ENCODE assay signal across 8 cellular contexts in genomic region chr10:95183132-95183450, GRCh38. TPM values are rescaled to one million over a fixed set of nuclear protein-coding genes. Genes with fewer than 3 reads are reported as not detected.
DNase-seq lines count a peak whose midpoint lies in the region; ATAC-seq and TF ChIP-seq lines count a peak whose summit lies in the region.

No MANE protein-coding gene starts in this region.

- H3K27me3 ChIP-seq in BE2C = peaks cover 11% of the 10 kb centered on the region; the same call in 1 of the 2 replicates
- no peaks in the 10 kb centered on the region for H3K27me3 ChIP-seq in upper lobe of right lung

- H3K27me3 Mint-ChIP-seq in activated T-helper 17 cell treated with anti-CD3 and anti-CD28 coated beads, Interleukin-2, amount 50 U/mL, for 72 hours = peaks cover 25% of the 10 kb centered on the region

- peak overlapping the region; percentile 44 for H3K4me3 Mint-ChIP-seq in activated T-helper 17 cell treated with anti-CD3 and anti-CD28 coated beads, Interleukin-2, amount 50 U/mL, for 72 hours

- no peaks in the 10 kb centered on the region for H3K4me1 Mint-ChIP-seq in activated T-helper 17 cell treated with anti-CD3 and anti-CD28 coated beads, Interleukin-2, amount 50 U/mL, for 72 hours

- TF ChIP-seq CTCF in BE2C (IDR thresholded peaks at IDR 0.05; ENCODE audit: low read depth, low read length) (no peak), HFF-Myc (IDR thresholded peaks at IDR 0.05; ENCODE audit: low read depth, low read length, missing control alignments) (no peak), upper lobe of right lung (IDR thresholded peaks at IDR 0.05) (no peak)

- H3K36me3 ChIP-seq in BE2C = no peaks in the 10 kb centered on the region
- no peaks in the 10 kb centered on the region for H3K36me3 ChIP-seq in upper lobe of right lung

- no peak for DNase-seq in BE2C
- DNase-seq in HFF-Myc (ENCODE audit: extremely low read depth, low read depth) = no peak
- peak; percentile 10 for DNase-seq in kidney glomerular epithelial cell (lab: John Stamatoyannopoulos, UW)
- no peak for DNase-seq in upper lobe of right lung
- no peak for DNase-seq in posterior cingulate gyrus
- no peak for DNase-seq in hepatic stellate cell (ENCODE audit: low spot score)

- H3K4me3 ChIP-seq in BE2C (ENCODE audit: low read depth, low read length) (peak overlapping the region; percentile 58), HFF-Myc (replicated peaks; ENCODE audit: low read depth, low read length) (peak overlapping the region; percentile 53), upper lobe of right lung (peak overlapping the region; percentile 64)

- no peak for ATAC-seq in activated T-helper 17 cell treated with anti-CD3 and anti-CD28 coated beads, Interleukin-2, amount 50 U/mL, for 72 hours (replicated peaks)
- no peak for ATAC-seq in upper lobe of right lung
- ATAC-seq in HG02759 (IDR thresholded peaks at IDR 0.05; ENCODE audit: unreplicated experiment) = no peak

- H3K4me1 ChIP-seq in BE2C (no peaks in the 10 kb centered on the region), upper lobe of right lung (no peaks in the 10 kb centered on the region)

- no peak overlapping the region for H3K27ac Mint-ChIP-seq in activated T-helper 17 cell treated with anti-CD3 and anti-CD28 coated beads, Interleukin-2, amount 50 U/mL, for 72 hours

- no peaks in the 10 kb centered on the region for H3K9me3 Mint-ChIP-seq in activated T-helper 17 cell treated with anti-CD3 and anti-CD28 coated beads, Interleukin-2, amount 50 U/mL, for 72 hours

- H3K27ac ChIP-seq in upper lobe of right lung = peak overlapping the region; percentile 90

- no peaks in the 10 kb centered on the region for H3K36me3 Mint-ChIP-seq in activated T-helper 17 cell treated with anti-CD3 and anti-CD28 coated beads, Interleukin-2, amount 50 U/mL, for 72 hours (ENCODE audit: low read depth)

- H3K9me3 ChIP-seq in BE2C = no peaks in the 10 kb centered on the region
- H3K9me3 ChIP-seq in upper lobe of right lung = no peaks in the 10 kb centered on the region

- intact Hi-C loops in upper lobe of right lung (cut with DNase I) = no loop called here
- intact Hi-C loops in posterior cingulate gyrus (cut with DNase I) = loop anchor here (1.0 to 5.0 kb wide), 2 partner anchors 60 to 179 kb away; no protein-coding TSS in a partner anchor

RNA-seq across cellular contexts. Expression of gene ACSM6, which starts 10.9 kb away (rescaled TPM):
- not detected for polyA plus RNA-seq in BE2C (2012; ENCODE audit: insufficient read depth, insufficient read length, low read depth)
- not detected for total RNA-seq in activated T-helper 17 cell treated with anti-CD3 and anti-CD28 coated beads, Interleukin-2, amount 50 U/mL, for 72 hours
- total RNA-seq in upper lobe of right lung = not detected
